Comparison of ENCODE assay signal across 17 cellular contexts in the genomic region with DNA sequence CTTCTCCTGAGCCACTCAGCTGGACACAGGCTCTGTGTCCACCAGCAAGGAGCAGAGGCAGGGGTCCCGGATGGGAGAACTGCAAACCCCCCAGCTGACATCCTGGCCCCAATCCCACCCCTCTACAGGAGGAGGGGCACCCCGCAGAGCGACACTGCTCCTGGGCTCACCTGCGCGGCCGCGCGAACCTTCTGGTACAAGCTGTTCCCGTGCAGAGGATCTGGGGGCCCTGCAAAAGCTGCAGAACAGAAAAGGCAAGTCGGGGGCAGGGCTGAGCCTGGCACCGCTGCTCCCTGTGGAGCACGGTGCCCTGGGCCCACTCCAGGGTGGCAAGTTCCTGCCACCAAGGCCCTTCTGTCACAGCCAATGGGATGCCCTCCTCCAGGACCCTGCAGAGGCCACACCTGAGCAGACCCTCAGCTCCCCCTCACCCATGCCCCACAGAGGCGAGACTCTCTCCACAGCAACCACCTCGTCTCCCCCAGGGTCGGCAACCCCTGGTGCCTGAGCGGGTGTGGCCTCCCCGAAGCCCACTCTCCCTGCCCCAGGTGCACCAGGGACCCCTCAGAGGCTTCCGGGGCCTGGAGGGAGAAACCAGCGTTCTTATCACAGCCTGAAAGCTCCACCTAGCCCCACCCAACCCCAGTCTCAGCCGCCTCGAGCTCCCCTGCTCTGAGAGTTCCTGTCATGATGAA. TPM values are rescaled to one million over a fixed set of nuclear protein-coding genes. Genes with fewer than 3 reads are reported as not detected.
A peak's percentile ranks its signal among the peaks of the same experiment; 100 is the strongest.
DNase-seq lines count a peak whose midpoint lies in the region; ATAC-seq, FAIRE-seq and TF ChIP-seq lines count a peak whose summit lies in the region.
"Had no signal": no experiment of that assay in that cellular context is flagged by ENCODE, and none has a peak within 500 bp of the region (broad histone marks: within the 10 kb centered on the region; RNA-seq: fewer than 3 reads in every experiment).

No MANE protein-coding gene starts in this region.

- H3K9me3 Mint-ChIP-seq in stimulated activated effector memory CD8-positive, alpha-beta T cell treated with anti-CD3 and anti-CD28 coated beads, Interleukin-12 subunit alpha, Interleukin-12 subunit beta, amount 100 ng/mL, for 72 hours, result no peaks in the 10 kb centered on the region
- no peaks in the 10 kb centered on the region for H3K9me3 Mint-ChIP-seq in MCF 10A (ENCODE audit: unreplicated experiment)
- H3K9me3 Mint-ChIP-seq: CD4-positive, alpha-beta memory T cell; HFFc6 had no signal

- H3K9ac ChIP-seq in kidney (ENCODE audit: low read length in 2 of 2) (no peak overlapping the region), Karpas-422 (ENCODE audit: low read length) (no peak overlapping the region)

- H3K79me2 ChIP-seq in Karpas-422 (ENCODE audit: low read length), result peaks cover 23% of the 10 kb centered on the region

- ATAC-seq in right cardiac atrium (no peak), left ventricle myocardium superior (no peak)
- no peak for ATAC-seq in stimulated activated effector memory CD8-positive, alpha-beta T cell treated with anti-CD3 and anti-CD28 coated beads, Interleukin-12 subunit alpha, Interleukin-12 subunit beta, amount 100 ng/mL, for 72 hours

- TF ChIP-seq CTCF in kidney (IDR thresholded peaks at IDR 0.05; ENCODE audit: borderline replicate concordance, extremely low read depth, insufficient read depth) (no peak), MCF 10A (IDR thresholded peaks at IDR 0.05; ENCODE audit: unreplicated experiment) (no peak)

- no peak overlapping the region for H3K4me2 ChIP-seq in Karpas-422 (ENCODE audit: low read depth, low read length, poor library complexity, severe bottlenecking)

- H3K36me3 ChIP-seq in kidney (ENCODE audit: control insufficient read depth in 1 of 2, insufficient read depth in 2 of 2, low read length in 2 of 2) (peaks cover 5 to 10% of the 10 kb centered on the region in 2 donors), Karpas-422 (ENCODE audit: insufficient read depth, low read length) (no peaks in the 10 kb centered on the region)

- no TSS peak for BruUV-seq in MCF 10A (replicated peaks; lab: Mats Ljungman, UMichigan)

- H3K27ac Mint-ChIP-seq in stimulated activated effector memory CD8-positive, alpha-beta T cell treated with anti-CD3 and anti-CD28 coated beads, Interleukin-12 subunit alpha, Interleukin-12 subunit beta, amount 100 ng/mL, for 72 hours, result peak overlapping the region; percentile 48
- no peak overlapping the region for H3K27ac Mint-ChIP-seq in MCF 10A (ENCODE audit: low read depth, unreplicated experiment)
- H3K27ac Mint-ChIP-seq: CD4-positive, alpha-beta memory T cell; HFFc6 had no signal

- no peak overlapping the region for H2AFZ ChIP-seq in Karpas-422 (ENCODE audit: low read length)

- CTCF ChIA-PET in MCF 10A (lab: Yijun Ruan, JAX), result interaction anchor here (0.7 kb wide), 1 partner anchor 9 kb away, joined by 3 read pairs; no protein-coding TSS in a partner anchor

- H3K4me3 Mint-ChIP-seq in stimulated activated effector memory CD8-positive, alpha-beta T cell treated with anti-CD3 and anti-CD28 coated beads, Interleukin-12 subunit alpha, Interleukin-12 subunit beta, amount 100 ng/mL, for 72 hours, result no peak overlapping the region
- H3K4me3 Mint-ChIP-seq in MCF 10A (ENCODE audit: unreplicated experiment), result no peak overlapping the region
- H3K4me3 Mint-ChIP-seq: HFFc6 had no signal

- POLR2A ChIA-PET in MCF 10A (lab: Yijun Ruan, JAX), result no interaction called here

- H3K4me3 ChIP-seq in right cardiac atrium (ENCODE audit: low read length) (no peak overlapping the region), kidney (ENCODE audit: low read length in 2 of 2) (no peak overlapping the region), Karpas-422 (ENCODE audit: low read length) (no peak overlapping the region)
- H3K4me3 ChIP-seq: HAP-1 had no signal

- peaks cover 38% of the 10 kb centered on the region for H3K4me1 Mint-ChIP-seq in stimulated activated effector memory CD8-positive, alpha-beta T cell treated with anti-CD3 and anti-CD28 coated beads, Interleukin-12 subunit alpha, Interleukin-12 subunit beta, amount 100 ng/mL, for 72 hours
- H3K4me1 Mint-ChIP-seq in MCF 10A (ENCODE audit: insufficient read depth, unreplicated experiment), result peaks cover 12% of the 10 kb centered on the region

- 86% methylated on average over 21 of the region's 21 CpGs for WGBS in right cardiac atrium

- peaks cover 26% of the 10 kb centered on the region for H3K36me3 Mint-ChIP-seq in stimulated activated effector memory CD8-positive, alpha-beta T cell treated with anti-CD3 and anti-CD28 coated beads, Interleukin-12 subunit alpha, Interleukin-12 subunit beta, amount 100 ng/mL, for 72 hours
- H3K36me3 Mint-ChIP-seq in MCF 10A (ENCODE audit: insufficient read depth, unreplicated experiment), result peaks cover 13% of the 10 kb centered on the region

- FAIRE-seq in kidney (lab: Jason Lieb, UNC), result no peak
- FAIRE-seq: G401.6, GM12892, H54 had no signal

- H4K20me1 ChIP-seq in Karpas-422 (ENCODE audit: insufficient read depth, low read depth, low read length), result no peaks in the 10 kb centered on the region; the same call in 1 of the 2 replicates

- no peaks in the 10 kb centered on the region for H3K9me2 ChIP-seq in Karpas-422 (replicated peaks; ENCODE audit: insufficient read depth, low read length)

- no peaks in the 10 kb centered on the region for H3K27me3 Mint-ChIP-seq in MCF 10A (ENCODE audit: insufficient read depth, unreplicated experiment)
- H3K27me3 Mint-ChIP-seq: CD4-positive, alpha-beta memory T cell had no signal

- no peaks in the 10 kb centered on the region for H3K27me3 ChIP-seq in right cardiac atrium (ENCODE audit: control insufficient read depth, insufficient read depth)
- H3K27me3 ChIP-seq in Karpas-422 (ENCODE audit: low read length), result no peaks in the 10 kb centered on the region

- H3K9me3 ChIP-seq in right cardiac atrium (ENCODE audit: control insufficient read depth, low read length), result no peaks in the 10 kb centered on the region
- H3K9me3 ChIP-seq in kidney (ENCODE audit: control insufficient read depth in 1 of 2, low read length in 2 of 2), result no peaks in the 10 kb centered on the region
- H3K9me3 ChIP-seq in Karpas-422 (ENCODE audit: low read length), result no peaks in the 10 kb centered on the region
- H3K9me3 ChIP-seq: HAP-1 had no signal

- DNase-seq in right cardiac atrium, result peak; percentile 6 to 44 (median 30)
- no peak for DNase-seq in left ventricle myocardium superior
- DNase-seq in kidney, result peak; percentile 67
- no peak for DNase-seq in stimulated activated effector memory CD8-positive, alpha-beta T cell treated with anti-CD3 and anti-CD28 coated beads, Interleukin-12 subunit alpha, Interleukin-12 subunit beta, amount 100 ng/mL, for 72 hours (ENCODE audit: low spot score in 2 of 2)
- no peak for DNase-seq in MCF 10A (ENCODE audit: unreplicated experiment)
- no peak for DNase-seq in Karpas-422
- DNase-seq: C1 segment of cervical spinal cord, COR-L47, DMS153, DND-41, GOT3, HFFc6 had no signal

- H3K27ac ChIP-seq in right cardiac atrium (ENCODE audit: low read length) (no peak overlapping the region), kidney (ENCODE audit: low read depth in 2 of 2, low read length in 2 of 2) (no peak overlapping the region), Karpas-422 (ENCODE audit: low read length) (no peak overlapping the region)

- H3K4me1 ChIP-seq in right cardiac atrium (ENCODE audit: control insufficient read depth, insufficient read depth, low read length), result peaks cover 4% of the 10 kb centered on the region
- peaks cover 8 to 15% of the 10 kb centered on the region in 2 donors for H3K4me1 ChIP-seq in kidney (ENCODE audit: control insufficient read depth in 1 of 2, insufficient read depth in 1 of 2, low read depth in 1 of 2, low read length in 2 of 2)
- peaks cover 11% of the 10 kb centered on the region for H3K4me1 ChIP-seq in Karpas-422 (ENCODE audit: low read length)
- H3K4me1 ChIP-seq: HAP-1 had no signal

- intact Hi-C loops in right cardiac atrium (cut with DNase I), result no loop called here
- intact Hi-C loops in left ventricle myocardium superior (cut with micrococcal nuclease), result no loop called here
- intact Hi-C loops in kidney (cut with DNase I), result no loop called here
- intact Hi-C loops in MCF 10A (cut with micrococcal nuclease), result no loop called here

RNA-seq across cellular contexts. Expression of a gene that starts 4.9 kb away (rescaled TPM):
- total RNA-seq in right cardiac atrium, result 10 to 100 TPM; 12.5 to 17.7 (median 14.2) TPM
- polyA plus RNA-seq in right cardiac atrium, result 12.6 TPM
- total RNA-seq in left ventricle myocardium superior, result 13.8 TPM
- 42.8 TPM for total RNA-seq in kidney
- 13.9 TPM for polyA plus RNA-seq in kidney (ENCODE audit: insufficient read depth, low read depth, low replicate concordance)
- 23.4 and 27.4 TPM in 2 replicates for total RNA-seq in MCF 10A (2022)
- 14.5 and 36.6 TPM in 2 replicates for total RNA-seq in Karpas-422 (2014; rRNA removed; shearing (Covaris generic); ENCODE audit: low replicate concordance)

RNA-seq across cellular contexts. Expression of a gene that starts 5.2 kb away (rescaled TPM):
- total RNA-seq in right cardiac atrium (10 to 100 TPM; 51.5 to 75.4 (median 62.5) TPM), left ventricle myocardium superior (53.7 TPM), kidney (38.6 TPM), MCF 10A (2022) (95.0 and 95.3 TPM in 2 replicates)
- polyA plus RNA-seq in right cardiac atrium (55.0 TPM), kidney (ENCODE audit: insufficient read depth, low read depth, low replicate concordance) (134 TPM)
- total RNA-seq in Karpas-422 (2014; rRNA removed; shearing (Covaris generic); ENCODE audit: low replicate concordance), result 34.7 and 81.5 TPM in 2 replicates

RNA-seq across cellular contexts. Expression of a gene that starts 11.2 kb away (rescaled TPM):
- total RNA-seq in right cardiac atrium, result 1 to 10 TPM; 4.6 to 5.9 (median 5.2) TPM
- 7.4 TPM for polyA plus RNA-seq in right cardiac atrium
- 13.6 TPM for total RNA-seq in left ventricle myocardium superior
- total RNA-seq in kidney, result 7.5 TPM
- 6.9 TPM for polyA plus RNA-seq in kidney (ENCODE audit: insufficient read depth, low read depth, low replicate concordance)
- total RNA-seq in MCF 10A (2022), result 8.0 and 9.5 TPM in 2 replicates
- total RNA-seq in Karpas-422 (2014; rRNA removed; shearing (Covaris generic); ENCODE audit: low replicate concordance), result 5.1 and 23.6 TPM in 2 replicates

Comparison
In these comparisons a context has a peak if more than half of its experiments do, and no peak if none do; other contexts are left out.
1. DNase-seq: peak in right cardiac atrium (3 of 3) and kidney (single experiment); none in left ventricle myocardium superior (single experiment), stimulated activated effector memory CD8-positive, alpha-beta T cell treated with anti-CD3 and anti-CD28 coated beads, Interleukin-12 subunit alpha, Interleukin-12 subunit beta, amount 100 ng/mL, for 72 hours (0 of 2), MCF 10A (single experiment) and Karpas-422 (single experiment).